ENCODE assay signal across 1 cellular context in the genomic region with DNA sequence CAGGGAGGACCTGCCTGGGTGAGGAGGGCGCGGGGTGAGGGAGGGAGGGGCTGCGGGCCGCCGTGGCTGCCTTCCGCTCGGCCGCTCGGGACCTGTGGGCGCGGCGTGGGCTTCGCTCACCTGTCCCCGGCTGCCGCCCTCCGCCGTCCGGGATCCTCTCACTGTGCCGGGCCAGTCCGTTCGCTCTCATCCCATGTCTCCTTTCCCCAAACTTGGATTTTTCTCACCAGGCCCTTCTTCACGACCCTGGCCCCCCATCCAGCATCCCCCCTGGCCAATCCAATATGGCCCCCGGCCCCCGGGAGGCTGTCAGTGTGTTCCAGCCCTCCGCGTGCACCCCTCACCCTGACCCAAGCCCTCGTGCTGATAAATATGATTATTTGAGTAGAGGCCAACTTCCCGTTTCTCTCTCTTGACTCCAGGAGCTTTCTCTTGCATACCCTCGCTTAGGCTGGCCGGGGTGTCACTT.
TF ChIP-seq lines count a peak whose summit lies in the region.

No MANE protein-coding gene starts in this region.

TF ChIP-seq in K562, 482 proteins besides CTCF, POLR2A, EP300 and RAD21 (continued from another document and continues in another):
- TF ChIP-seq ZBTB33 (CRISPR knock-in tag; IDR thresholded peaks at IDR 0.05) (no peak), GATA2 (CRISPR knock-in tag; IDR thresholded peaks at IDR 0.05) (no peak), ZBTB43 (CRISPR knock-in tag; IDR thresholded peaks at IDR 0.05) (0 out of 2 replicates have a peak, but pooled peaks have one; percentile 57), STAT5B (CRISPR knock-in tag; IDR thresholded peaks at IDR 0.05) (no peak), SUPT5H (IDR thresholded peaks at IDR 0.05) (peak; percentile 22; the same call in 1 of the 2 replicates), ARID2 (IDR thresholded peaks at IDR 0.05) (no peak), ZNF217 (CRISPR knock-in tag; IDR thresholded peaks at IDR 0.05) (no peak), ZNF609 (CRISPR knock-in tag; IDR thresholded peaks at IDR 0.05; ENCODE audit: borderline replicate concordance) (no peak), STAG1 (CRISPR knock-in tag; IDR thresholded peaks at IDR 0.05; ENCODE audit: borderline replicate concordance) (no peak), XRCC3 (IDR thresholded peaks at IDR 0.05) (no peak), POLR2G (IDR thresholded peaks at IDR 0.05; ENCODE audit: low read depth, low read length) (peak; percentile 9; the same call in 1 of the 2 replicates), TEAD4 (IDR thresholded peaks at IDR 0.05; ENCODE audit: low read length) (no peak), TEAD4 (CRISPR knock-in tag; IDR thresholded peaks at IDR 0.05; ENCODE audit: borderline replicate concordance) (no peak), SRSF3 (IDR thresholded peaks at IDR 0.05; ENCODE audit: insufficient read depth, low read length) (no peak), RBM14 (IDR thresholded peaks at IDR 0.05; ENCODE audit: borderline replicate concordance, insufficient read depth, low read depth, low read length) (no peak), DIDO1 (tag; IDR thresholded peaks at IDR 0.05; ENCODE audit: low read depth) (0 out of 2 replicates have a peak, but pooled peaks have one; percentile 14), JUNB (CRISPR knock-in tag; conservative IDR thresholded peaks at IDR 0.05) (no peak), FUS (optimal IDR thresholded peaks at IDR 0.05; ENCODE audit: low read depth, low read length) (no peak), NFRKB (IDR thresholded peaks at IDR 0.05; ENCODE audit: low read depth) (0 out of 2 replicates have a peak, but pooled peaks have one; percentile 39), MAFK (IDR thresholded peaks at IDR 0.05; ENCODE audit: low read length) (no peak), TCFL5 (CRISPR knock-in tag; conservative IDR thresholded peaks at IDR 0.05) (no peak), NFE2 (IDR thresholded peaks at IDR 0.05; ENCODE audit: low read depth) (no peak), CEBPZ (IDR thresholded peaks at IDR 0.05; ENCODE audit: borderline replicate concordance, low read depth, low read length) (no peak), ILF3 (IDR thresholded peaks at IDR 0.05; ENCODE audit: borderline replicate concordance) (no peak), NFYB (IDR thresholded peaks at IDR 0.05; ENCODE audit: extremely low read depth, insufficient read length) (no peak), ZNF184 (CRISPR knock-in tag; IDR thresholded peaks at IDR 0.05) (no peak), FOSL1 (tag; conservative IDR thresholded peaks at IDR 0.05) (peak; percentile 32; the same call in 1 of the 2 replicates), PRDM10 (IDR thresholded peaks at IDR 0.05; ENCODE audit: partially characterized antibody) (no peak), GABPB1 (CRISPR knock-in tag; IDR thresholded peaks at IDR 0.05) (peak; percentile 69; the same call in 1 of the 2 replicates), FOXJ2 (tag; IDR thresholded peaks at IDR 0.05) (no peak), ZBTB2 (IDR thresholded peaks at IDR 0.05) (no peak), PHB (CRISPR knock-in tag; IDR thresholded peaks at IDR 0.05) (peak; percentile 94; the same call in 1 of the 2 replicates), MYC (IDR thresholded peaks at IDR 0.05; ENCODE audit: low read depth, low read length) (0 out of 2 replicates have a peak, but pooled peaks have one; percentile 35), MYC (CRISPR knock-in tag; IDR thresholded peaks at IDR 0.05; ENCODE audit: borderline replicate concordance, low read depth) (no peak), ZNF124 (CRISPR knock-in tag; IDR thresholded peaks at IDR 0.05) (no peak)
- TF ChIP-seq, protein P1, sequence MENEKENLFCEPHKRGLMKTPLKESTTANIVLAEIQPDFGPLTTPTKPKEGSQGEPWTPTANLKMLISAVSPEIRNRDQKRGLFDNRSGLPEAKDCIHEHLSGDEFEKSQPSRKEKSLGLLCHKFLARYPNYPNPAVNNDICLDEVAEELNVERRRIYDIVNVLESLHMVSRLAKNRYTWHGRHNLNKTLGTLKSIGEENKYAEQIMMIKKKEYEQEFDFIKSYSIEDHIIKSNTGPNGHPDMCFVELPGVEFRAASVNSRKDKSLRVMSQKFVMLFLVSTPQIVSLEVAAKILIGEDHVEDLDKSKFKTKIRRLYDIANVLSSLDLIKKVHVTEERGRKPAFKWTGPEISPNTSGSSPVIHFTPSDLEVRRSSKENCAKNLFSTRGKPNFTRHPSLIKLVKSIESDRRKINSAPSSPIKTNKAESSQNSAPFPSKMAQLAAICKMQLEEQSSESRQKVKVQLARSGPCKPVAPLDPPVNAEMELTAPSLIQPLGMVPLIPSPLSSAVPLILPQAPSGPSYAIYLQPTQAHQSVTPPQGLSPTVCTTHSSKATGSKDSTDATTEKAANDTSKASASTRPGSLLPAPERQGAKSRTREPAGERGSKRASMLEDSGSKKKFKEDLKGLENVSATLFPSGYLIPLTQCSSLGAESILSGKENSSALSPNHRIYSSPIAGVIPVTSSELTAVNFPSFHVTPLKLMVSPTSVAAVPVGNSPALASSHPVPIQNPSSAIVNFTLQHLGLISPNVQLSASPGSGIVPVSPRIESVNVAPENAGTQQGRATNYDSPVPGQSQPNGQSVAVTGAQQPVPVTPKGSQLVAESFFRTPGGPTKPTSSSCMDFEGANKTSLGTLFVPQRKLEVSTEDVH (IDR thresholded peaks at IDR 0.05; ENCODE audit: low read depth, partially characterized antibody), result no peak
- TF ChIP-seq, protein P2, sequence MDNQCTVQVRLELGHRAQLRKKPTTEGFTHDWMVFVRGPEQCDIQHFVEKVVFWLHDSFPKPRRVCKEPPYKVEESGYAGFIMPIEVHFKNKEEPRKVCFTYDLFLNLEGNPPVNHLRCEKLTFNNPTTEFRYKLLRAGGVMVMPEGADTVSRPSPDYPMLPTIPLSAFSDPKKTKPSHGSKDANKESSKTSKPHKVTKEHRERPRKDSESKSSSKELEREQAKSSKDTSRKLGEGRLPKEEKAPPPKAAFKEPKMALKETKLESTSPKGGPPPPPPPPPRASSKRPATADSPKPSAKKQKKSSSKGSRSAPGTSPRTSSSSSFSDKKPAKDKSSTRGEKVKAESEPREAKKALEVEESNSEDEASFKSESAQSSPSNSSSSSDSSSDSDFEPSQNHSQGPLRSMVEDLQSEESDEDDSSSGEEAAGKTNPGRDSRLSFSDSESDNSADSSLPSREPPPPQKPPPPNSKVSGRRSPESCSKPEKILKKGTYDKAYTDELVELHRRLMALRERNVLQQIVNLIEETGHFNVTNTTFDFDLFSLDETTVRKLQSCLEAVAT (IDR thresholded peaks at IDR 0.05), result peak in 1 of 2 experiments; percentile 16; a peak in 1 of 4 replicates
